Comparison of ENCODE assay signal across 10 cellular contexts in genomic region chr18:55402731-55403405, GRCh38.
A peak's percentile ranks its signal among the peaks of the same experiment; 100 is the strongest.
DNase-seq lines count a peak whose midpoint lies in the region; ATAC-seq and TF ChIP-seq lines count a peak whose summit lies in the region.
"Had no signal": no experiment of that assay in that cellular context is flagged by ENCODE, and none has a peak within 500 bp of the region (broad histone marks: within the 10 kb centered on the region; RNA-seq: fewer than 3 reads in every experiment).

No MANE protein-coding gene starts in this region.

- in situ Hi-C loops in astrocyte of the spinal cord (cut with HindIII; ENCODE audit: low sequenced_read_pairs) = no loop called here

- no peak for TF ChIP-seq POLR2A in thyroid gland (IDR thresholded peaks at IDR 0.05)
- no peak for TF ChIP-seq POLR2A in lower leg skin (IDR thresholded peaks at IDR 0.05)

- no peaks in the 10 kb centered on the region for H3K9me3 ChIP-seq in thyroid gland

- TF ChIP-seq CTCF in astrocyte of the spinal cord (IDR thresholded peaks at IDR 0.05; ENCODE audit: low read depth, low read length) = no peak
- TF ChIP-seq CTCF in thyroid gland (IDR thresholded peaks at IDR 0.05) = no peak
- no peak for TF ChIP-seq CTCF in lower leg skin (IDR thresholded peaks at IDR 0.05)

- peaks cover 8 to 9% of the 10 kb centered on the region in 2 donors for H3K4me1 ChIP-seq in thyroid gland

- no peaks in the 10 kb centered on the region for H3K27me3 ChIP-seq in thyroid gland

- H3K27ac ChIP-seq in thyroid gland = peak overlapping the region; percentile 26 to 75 (median 36)

- H3K36me3 ChIP-seq in thyroid gland = no peaks in the 10 kb centered on the region

- no peak overlapping the region for H3K4me3 ChIP-seq in astrocyte of the spinal cord (ENCODE audit: low read depth, low read length)
- no peak overlapping the region for H3K4me3 ChIP-seq in thyroid gland (replicated peaks in 1 of 3)
- H3K4me3 ChIP-seq in lower leg skin (ENCODE audit: low read depth, poor library complexity, severe bottlenecking) = no peak overlapping the region

- no peak for ATAC-seq in HG03159 (IDR thresholded peaks at IDR 0.05; ENCODE audit: unreplicated experiment)
- ATAC-seq: esophagus mucosa had no signal

- intact Hi-C loops in thyroid gland (cut with DNase I) = loop anchor here (10.0 kb wide), 1 partner anchor 168 kb away; no protein-coding TSS in a partner anchor
- intact Hi-C loops in lower leg skin (cut with DNase I; ENCODE audit: low total_unique reads) = no loop called here

- DNase-seq in NCI-H1436 (lab: John Stamatoyannopoulos, UW) (peak; percentile 52), NCI-H1436 treated with DMSO at 0.1 percent for 48 hours (lab: John Stamatoyannopoulos, UW) (no peak), astrocyte of the spinal cord (ENCODE audit: low read depth, low spot score) (peak; percentile 57), lung microvascular endothelial cell (ENCODE audit: low read depth in 2 of 2) (peak; percentile 60 to 76), thyroid gland (no peak), lower leg skin (ENCODE audit: low spot score in 2 of 2) (no peak)
- DNase-seq in stimulated activated CD4-positive, alpha-beta T cell treated with anti-CD3 and anti-CD28 coated beads, Interleukin-2, amount 100 ng/mL, for 48 hours = no peak
- DNase-seq: activated CD8-positive, alpha-beta memory T cell treated with anti-CD3 and anti-CD28 coated beads, Interleukin-2, amount 50 U/mL, for 4 hours had no signal

- WGBS in thyroid gland, 2 donors = 57 to 66% methylated on average over 10 of the region's 10 CpGs
- WGBS in lower leg skin, 2 donors = 38 to 45% methylated on average over 10 of the region's 10 CpGs

Comparison
In these comparisons a context has a peak if more than half of its experiments do, and no peak if none do; other contexts are left out.
1. DNase-seq: peak in NCI-H1436 (single experiment), astrocyte of the spinal cord (single experiment) and lung microvascular endothelial cell (2 of 2); none in NCI-H1436 treated with DMSO at 0.1 percent for 48 hours (single experiment), thyroid gland (0 of 2), lower leg skin (0 of 2) and stimulated activated CD4-positive, alpha-beta T cell treated with anti-CD3 and anti-CD28 coated beads, Interleukin-2, amount 100 ng/mL, for 48 hours (0 of 2).